Comparison of ENCODE assay signal across 16 cellular contexts in the genomic region with DNA sequence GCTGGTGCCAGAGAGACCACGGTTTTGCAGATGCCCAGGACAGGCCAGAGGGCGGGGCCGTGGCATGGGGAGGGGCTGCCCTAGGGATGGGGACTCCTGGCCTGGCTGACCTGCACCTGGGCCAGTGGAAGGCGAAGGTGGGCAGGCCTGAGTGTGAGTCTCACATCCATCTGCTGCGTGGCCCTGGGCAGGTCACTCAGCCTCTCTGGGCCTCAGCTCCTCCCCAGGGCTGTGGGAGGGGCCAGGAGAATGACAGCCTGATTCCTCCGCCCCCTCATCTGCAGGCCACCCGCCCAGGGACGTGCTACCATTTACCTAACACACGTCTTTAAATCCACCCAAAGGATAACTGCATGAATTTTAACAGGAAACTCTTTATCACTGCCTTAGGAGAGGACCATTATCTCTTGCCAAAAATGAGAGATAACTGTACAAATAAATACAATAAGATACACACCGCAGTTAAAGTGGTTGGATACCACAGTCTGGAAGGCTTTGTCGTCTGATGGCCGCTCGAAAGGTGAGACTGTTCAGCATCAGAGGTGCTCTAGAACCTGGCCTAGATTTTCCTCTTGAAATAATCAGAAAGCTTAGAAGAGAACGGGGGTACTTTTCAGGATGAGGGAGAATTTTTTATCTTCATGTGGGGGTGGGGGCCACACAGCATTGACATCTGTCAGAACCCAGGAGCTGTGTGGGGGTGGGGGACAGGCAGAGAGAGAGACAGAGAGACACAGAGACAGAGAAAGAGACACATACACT.
DNase-seq lines count a peak whose midpoint lies in the region; ATAC-seq, FAIRE-seq and TF ChIP-seq lines count a peak whose summit lies in the region.
"Had no signal": no experiment of that assay in that cellular context is flagged by ENCODE, and none has a peak within 500 bp of the region (broad histone marks: within the 10 kb centered on the region; RNA-seq: fewer than 3 reads in every experiment).

No MANE protein-coding gene starts in this region.

- H3K79me2 ChIP-seq in HepG2 (ENCODE audit: insufficient read depth, low read length) = no peaks in the 10 kb centered on the region

- H3K4me3 ChIP-seq in A549 = no peak overlapping the region
- H3K4me3 ChIP-seq in HepG2 (replicated peaks in 1 of 3; ENCODE audit: insufficient read depth in 1 of 3, low read depth in 2 of 3, low read length in 3 of 3) = no peak overlapping the region
- no peak overlapping the region for H3K4me3 ChIP-seq in left lung
- H3K4me3 ChIP-seq: breast epithelium, neural progenitor cell, uterus had no signal

- H3K4me3 Mint-ChIP-seq in activated T-helper 17 cell treated with anti-CD3 and anti-CD28 coated beads, Interleukin-2, amount 50 U/mL, for 72 hours = no peak overlapping the region
- H3K4me3 Mint-ChIP-seq: B cell; neural progenitor cell; stimulated activated naive B cell treated with anti-CD40 and anti-IgM and Interleukin-4, amounts not matched to agents 10 μg/mL and 1 μg/mL and 100 μg/mL, for 72 hours had no signal

- POLR2A ChIA-PET in A549 (lab: Yijun Ruan, JAX) (no interaction called here), HepG2 (lab: Yijun Ruan, JAX) (no interaction called here)

- ATAC-seq in A549 (peak; percentile 68 to 89), HepG2 (no peak), left lung (no peak)
- ATAC-seq in activated T-helper 17 cell treated with anti-CD3 and anti-CD28 coated beads, Interleukin-2, amount 50 U/mL, for 72 hours (replicated peaks) = peak; percentile 28

- CTCF ChIA-PET in A549 (lab: Yijun Ruan, JAX) (no interaction called here), HepG2 (lab: Yijun Ruan, JAX; ENCODE audit: low intra/inter-chr PET ratio, low total read pairs) (no interaction called here)

- TF ChIP-seq EP300 in A549 (IDR thresholded peaks at IDR 0.05) (no peak), HepG2 (IDR thresholded peaks at IDR 0.05; ENCODE audit: low read depth in 2 of 2, low read length in 2 of 2) (no peak), HepG2 (CRISPR knock-in tag; IDR thresholded peaks at IDR 0.05; ENCODE audit: borderline replicate concordance) (no peak)

- H3K27ac ChIP-seq in A549 (no peak overlapping the region), HepG2 (ENCODE audit: extremely low read length, insufficient read depth, low read length) (no peak overlapping the region), left lung (no peak overlapping the region)
- H3K27ac ChIP-seq: breast epithelium, neural progenitor cell, uterus had no signal

- no peaks in the 10 kb centered on the region for H3K9me3 Mint-ChIP-seq in activated T-helper 17 cell treated with anti-CD3 and anti-CD28 coated beads, Interleukin-2, amount 50 U/mL, for 72 hours
- H3K9me3 Mint-ChIP-seq: neural progenitor cell had no signal

- intact Hi-C loops in HepG2 (cut with micrococcal nuclease; ENCODE audit: unreplicated experiment) (no loop called here), left lung (cut with DNase I) (no loop called here)

- TF ChIP-seq RAD21 in A549 (conservative IDR thresholded peaks at IDR 0.05 in 1 of 2, IDR thresholded peaks at IDR 0.05 in 1 of 2) = no peak
- TF ChIP-seq RAD21 in HepG2 (CRISPR knock-in tag; IDR thresholded peaks at IDR 0.05) = no peak

- FAIRE-seq in A549 (lab: Jason Lieb, UNC) (no peak), HepG2 (lab: Jason Lieb, UNC) (no peak)

- H2AFZ ChIP-seq in HepG2 (ENCODE audit: low read length) = no peak overlapping the region
- H2AFZ ChIP-seq: neural progenitor cell had no signal

- H3K36me3 Mint-ChIP-seq in activated T-helper 17 cell treated with anti-CD3 and anti-CD28 coated beads, Interleukin-2, amount 50 U/mL, for 72 hours (ENCODE audit: low read depth) = no peaks in the 10 kb centered on the region
- H3K36me3 Mint-ChIP-seq: neural progenitor cell; stimulated activated naive B cell treated with anti-CD40 and anti-IgM and Interleukin-4, amounts not matched to agents 10 μg/mL and 1 μg/mL and 100 μg/mL, for 72 hours had no signal

- H3K27me3 ChIP-seq in HepG2 (ENCODE audit: control insufficient read depth in 1 of 2, insufficient read depth in 2 of 2, low read length in 2 of 2) = peaks cover 7 to 40% of the 10 kb centered on the region in 2 experiments
- peaks cover 0 to 6% of the 10 kb centered on the region in 2 donors for H3K27me3 ChIP-seq in left lung
- H3K27me3 ChIP-seq: uterus had no signal

- no peak overlapping the region for H3K9ac ChIP-seq in HepG2 (ENCODE audit: insufficient read depth, low read depth, low read length)
- H3K9ac ChIP-seq: neural progenitor cell had no signal

- peak overlapping the region; percentile 3 for H3K27ac Mint-ChIP-seq in activated T-helper 17 cell treated with anti-CD3 and anti-CD28 coated beads, Interleukin-2, amount 50 U/mL, for 72 hours
- H3K27ac Mint-ChIP-seq: B cell, neural progenitor cell had no signal

- WGBS in A549 (ENCODE audit: missing lambda C conversion rate) = 51% methylated on average over 14 of the region's 14 CpGs
- WGBS in HepG2 (ENCODE audit: low lambda C conversion rate) = 22% methylated on average over 9 of the region's 14 CpGs

- H3K27me3 Mint-ChIP-seq in activated T-helper 17 cell treated with anti-CD3 and anti-CD28 coated beads, Interleukin-2, amount 50 U/mL, for 72 hours = no peaks in the 10 kb centered on the region
- H3K27me3 Mint-ChIP-seq: B cell had no signal

- H4K20me1 ChIP-seq in HepG2 (ENCODE audit: insufficient read depth, low read length) = no peaks in the 10 kb centered on the region

- H3K4me1 ChIP-seq in A549 (no peaks in the 10 kb centered on the region), HepG2 (ENCODE audit: insufficient read depth, low read length) (no peaks in the 10 kb centered on the region), left lung (no peaks in the 10 kb centered on the region)
- H3K4me1 ChIP-seq: breast epithelium, neural progenitor cell, uterus had no signal

- no peak overlapping the region for H3K4me2 ChIP-seq in A549
- H3K4me2 ChIP-seq in HepG2 (ENCODE audit: low read depth, low read length) = no peak overlapping the region
- H3K4me2 ChIP-seq: neural progenitor cell had no signal

- DNase-seq in A549 (ENCODE audit: low read depth in 1 of 2, low spot score in 1 of 2) (peak in 1 of 2 experiments; percentile 47), G401 (ENCODE audit: low spot score) (peak; percentile 48), HepG2 (ENCODE audit: low spot score) (no peak), left lung (no peak), NCI-H82 treated with DMSO at 0.1 percent for 48 hours (lab: John Stamatoyannopoulos, UW; ENCODE audit: unreplicated experiment) (no peak), GM13976 (ENCODE audit: low spot score) (no peak)
- DNase-seq in activated effector memory CD4-positive, alpha-beta T cell treated with Interleukin-2 at 50 U/mL for 16 hours = no peak
- DNase-seq: effector memory CD4-positive, alpha-beta T cell; MV-4-11; stimulated activated naive B cell treated with anti-CD40 and anti-IgM and Interleukin-4, amounts not matched to agents 10 μg/mL and 1 μg/mL and 100 μg/mL, for 72 hours; T1000; uterus had no signal

- H3K4me1 Mint-ChIP-seq in activated T-helper 17 cell treated with anti-CD3 and anti-CD28 coated beads, Interleukin-2, amount 50 U/mL, for 72 hours = peaks cover 7% of the 10 kb centered on the region
- H3K4me1 Mint-ChIP-seq: B cell had no signal

- in situ Hi-C loops in G401 (cut with HindIII; ENCODE audit: low sequenced_read_pairs) = no loop called here
- in situ Hi-C loops in HepG2 (cut with HindIII; ENCODE audit: extremely low pct_ligation_motif_present, low pct_unique_long_range_greater_than_20kb) = no loop called here
- in situ Hi-C loops in GM13976 (cut with MboI; ENCODE audit: low sequenced_read_pairs, unreplicated experiment) = no loop called here

- BruUV-seq in HepG2 (replicated peaks; lab: Mats Ljungman, UMichigan) = no TSS peak

- H3K36me3 ChIP-seq in HepG2 (replicated peaks in 1 of 2; ENCODE audit: control insufficient read depth in 1 of 2, insufficient read depth in 2 of 2, low read length in 2 of 2) (no peaks in the 10 kb centered on the region), left lung (no peaks in the 10 kb centered on the region)
- H3K36me3 ChIP-seq: breast epithelium, neural progenitor cell, uterus had no signal

- H3K9me3 ChIP-seq in A549 (no peaks in the 10 kb centered on the region), HepG2 (ENCODE audit: low read length) (no peaks in the 10 kb centered on the region), left lung (no peaks in the 10 kb centered on the region)
- H3K9me3 ChIP-seq: breast epithelium, uterus had no signal

- TF ChIP-seq POLR2A in A549 (IDR thresholded peaks at IDR 0.05; ENCODE audit: low read length) (no peak), HepG2 (IDR thresholded peaks at IDR 0.05; ENCODE audit: insufficient read depth in 1 of 2, low read depth in 2 of 2, low read length in 2 of 2) (no peak)

- TF ChIP-seq CTCF in A549 (IDR thresholded peaks at IDR 0.05) (no peak), HepG2 (CRISPR knock-in tag; IDR thresholded peaks at IDR 0.05) (no peak), left lung (IDR thresholded peaks at IDR 0.05) (no peak), GM13976 (IDR thresholded peaks at IDR 0.05; ENCODE audit: borderline replicate concordance, control extremely low read depth, extremely low read depth, insufficient read depth, missing control alignments) (no peak)

TF ChIP-seq in A549, 52 proteins besides CTCF, POLR2A, EP300 and RAD21:
- TF ChIP-seq, protein P1, sequence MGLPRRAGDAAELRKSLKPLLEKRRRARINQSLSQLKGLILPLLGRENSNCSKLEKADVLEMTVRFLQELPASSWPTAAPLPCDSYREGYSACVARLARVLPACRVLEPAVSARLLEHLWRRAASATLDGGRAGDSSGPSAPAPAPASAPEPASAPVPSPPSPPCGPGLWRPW (IDR thresholded peaks at IDR 0.05) = no peak
- TF ChIP-seq CHD4 (IDR thresholded peaks at IDR 0.05; ENCODE audit: borderline replicate concordance) (no peak), ZFP36 (IDR thresholded peaks at IDR 0.05; ENCODE audit: borderline replicate concordance, partially characterized antibody) (peak; percentile 83), HEYL (CRISPR knock-in tag; IDR thresholded peaks at IDR 0.05) (no peak)

TF ChIP-seq in HepG2, 621 proteins besides CTCF, POLR2A, EP300 and RAD21 (continues in another document):
- TF ChIP-seq, protein P2, sequence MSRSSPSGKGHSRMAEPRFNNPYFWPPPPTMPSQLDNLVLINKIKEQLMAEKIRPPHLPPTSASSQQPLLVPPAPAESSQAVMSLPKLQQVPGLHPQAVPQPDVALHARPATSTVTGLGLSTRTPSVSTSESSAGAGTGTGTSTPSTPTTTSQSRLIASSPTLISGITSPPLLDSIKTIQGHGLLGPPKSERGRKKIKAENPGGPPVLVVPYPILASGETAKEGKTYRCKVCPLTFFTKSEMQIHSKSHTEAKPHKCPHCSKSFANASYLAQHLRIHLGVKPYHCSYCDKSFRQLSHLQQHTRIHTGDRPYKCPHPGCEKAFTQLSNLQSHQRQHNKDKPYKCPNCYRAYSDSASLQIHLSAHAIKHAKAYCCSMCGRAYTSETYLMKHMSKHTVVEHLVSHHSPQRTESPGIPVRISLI (CRISPR knock-in tag; IDR thresholded peaks at IDR 0.05; ENCODE audit: borderline replicate concordance) = no peak
- peak; percentile 98 for TF ChIP-seq ZNF768 (CRISPR knock-in tag; IDR thresholded peaks at IDR 0.05)

Comparison
In these comparisons a context has a peak if more than half of its experiments do, and no peak if none do; other contexts are left out.
1. ATAC-seq: peak in A549 (2 of 2) and activated T-helper 17 cell treated with anti-CD3 and anti-CD28 coated beads, Interleukin-2, amount 50 U/mL, for 72 hours (single experiment); none in HepG2 (single experiment) and left lung (single experiment).
2. Of the 38 proteins assayed by ChIP-seq in both HepG2 and A549: peak only in HepG2: none; only in A549: ZFP36; in both: none; in neither: 37.